ENCODE assay signal across 14 cellular contexts in genomic region chr2:131047920-131048560, GRCh38. TPM values are rescaled to one million over a fixed set of nuclear protein-coding genes. Genes with fewer than 3 reads are reported as not detected.
A peak's percentile ranks its signal among the peaks of the same experiment; 100 is the strongest.
DNase-seq lines count a peak whose midpoint lies in the region; ATAC-seq, FAIRE-seq and TF ChIP-seq lines count a peak whose summit lies in the region.
"Had no signal": no experiment of that assay in that cellular context is flagged by ENCODE, and none has a peak within 500 bp of the region (broad histone marks: within the 10 kb centered on the region; RNA-seq: fewer than 3 reads in every experiment).

No MANE protein-coding gene starts in this region.

- no peak for TF ChIP-seq CTCF in right atrium auricular region (IDR thresholded peaks at IDR 0.05)
- no peak for TF ChIP-seq CTCF in WTC11 (IDR thresholded peaks at IDR 0.05)

- CTCF ChIA-PET in WTC11 (lab: Charles Lee): no interaction called here

- no peak for ATAC-seq in left ventricle myocardium superior
- no peak for ATAC-seq in WTC11
- ATAC-seq in GM21515 (IDR thresholded peaks at IDR 0.05; ENCODE audit: unreplicated experiment): no peak
- ATAC-seq in GM19351 (IDR thresholded peaks at IDR 0.05; ENCODE audit: unreplicated experiment): no peak

- peak; percentile 18 for DNase-seq in left ventricle myocardium superior
- DNase-seq in right atrium auricular region (ENCODE audit: low spot score): no peak
- no peak for DNase-seq in WTC11 (ENCODE audit: low spot score)
- peak; percentile 60 for DNase-seq in mesenteric fat pad (ENCODE audit: low spot score)
- no peak for DNase-seq in H54 (ENCODE audit: insufficient read length, low spot score)
- DNase-seq: CD4-positive, alpha-beta memory T cell; Kasumi-1; MM.1S; NCI-H1092 treated with DMSO at 0.1 percent for 48 hours; NCI-H1694; NCI-H2227 treated with DMSO at 0.1 percent for 48 hours; NCI-H524 had no signal

- H3K4me1 Mint-ChIP-seq in WTC11: peaks cover 6% of the 10 kb centered on the region; the same call in 1 of the 2 replicates

- no peak overlapping the region for H3K4me3 Mint-ChIP-seq in WTC11
- H3K4me3 Mint-ChIP-seq: CD4-positive, alpha-beta memory T cell had no signal

- H3K4me1 ChIP-seq in right atrium auricular region: no peaks in the 10 kb centered on the region

- no peak overlapping the region for H3K4me3 ChIP-seq in right atrium auricular region

- intact Hi-C loops in left ventricle myocardium superior (cut with micrococcal nuclease): no loop called here

- H3K36me3 Mint-ChIP-seq in WTC11: peaks cover 54% of the 10 kb centered on the region

- FAIRE-seq in H54 (lab: Jason Lieb, UNC): no peak

- H3K27ac ChIP-seq in right atrium auricular region: no peak overlapping the region

- TF ChIP-seq POLR2A in H54 (IDR thresholded peaks at IDR 0.05; ENCODE audit: low read depth, low read length): no peak

- H3K27me3 Mint-ChIP-seq in WTC11 (ENCODE audit: low read depth): no peaks in the 10 kb centered on the region
- H3K27me3 Mint-ChIP-seq: CD4-positive, alpha-beta memory T cell had no signal

- 0 out of 2 replicates have a peak overlapping the region, but pooled peaks have one; percentile 22 for H3K27ac Mint-ChIP-seq in WTC11

- POLR2A ChIA-PET in WTC11 (lab: Charles Lee): no interaction called here

- no peaks in the 10 kb centered on the region for H3K9me3 ChIP-seq in right atrium auricular region

- H3K36me3 ChIP-seq in right atrium auricular region: peaks cover 65% of the 10 kb centered on the region

- no peaks in the 10 kb centered on the region for H3K27me3 ChIP-seq in right atrium auricular region

- H3K9me3 Mint-ChIP-seq in WTC11: no peaks in the 10 kb centered on the region
- H3K9me3 Mint-ChIP-seq: CD4-positive, alpha-beta memory T cell had no signal

TF ChIP-seq in WTC11, 78 proteins besides CTCF, POLR2A, EP300 and RAD21:
- TF ChIP-seq PREB (CRISPR knock-in tag; IDR thresholded peaks at IDR 0.05; ENCODE audit: borderline replicate concordance): no peak
- TF ChIP-seq ZNF232 (CRISPR knock-in tag; IDR thresholded peaks at IDR 0.05): no peak
- no peak for TF ChIP-seq STAT6 (CRISPR knock-in tag; conservative IDR thresholded peaks at IDR 0.05; ENCODE audit: low read depth)
- no peak for TF ChIP-seq NR3C1 (CRISPR knock-in tag; conservative IDR thresholded peaks at IDR 0.05; ENCODE audit: low read depth)
- no peak for TF ChIP-seq ATF1 (CRISPR knock-in tag; IDR thresholded peaks at IDR 0.05)
- TF ChIP-seq ZNF416 (CRISPR knock-in tag; IDR thresholded peaks at IDR 0.05): no peak
- no peak for TF ChIP-seq JUN (CRISPR knock-in tag; IDR thresholded peaks at IDR 0.05)
- no peak for TF ChIP-seq TEAD1 (CRISPR knock-in tag; IDR thresholded peaks at IDR 0.05)
- no peak for TF ChIP-seq NFYB (CRISPR knock-in tag; conservative IDR thresholded peaks at IDR 0.05; ENCODE audit: low read depth)
- TF ChIP-seq RELA (CRISPR knock-in tag; IDR thresholded peaks at IDR 0.05; ENCODE audit: borderline replicate concordance): no peak
- no peak for TF ChIP-seq TCF7 (CRISPR knock-in tag; IDR thresholded peaks at IDR 0.05; ENCODE audit: low read depth)
- TF ChIP-seq NFE2L1 (CRISPR knock-in tag; IDR thresholded peaks at IDR 0.05): no peak
- TF ChIP-seq CBFB (CRISPR knock-in tag; IDR thresholded peaks at IDR 0.05; ENCODE audit: low read depth): no peak
- no peak for TF ChIP-seq CREB1 (CRISPR knock-in tag; IDR thresholded peaks at IDR 0.05)

RNA-seq across cellular contexts. Expression of gene FAM168B, which starts 45.2 kb away (rescaled TPM):
- total RNA-seq in left ventricle myocardium superior: 96.1 TPM
- 100 to 1,000 TPM in 1 of 2 donors, 10 to 100 TPM in 1; 97.8 to 124 TPM for total RNA-seq in right atrium auricular region
- 63.9 to 74.9 TPM (median 68.7 TPM) in 3 replicates for total RNA-seq in WTC11 (2021)
- total RNA-seq in mesenteric fat pad: 120 TPM

RNA-seq across cellular contexts. Expression of gene PLEKHB2, which starts 57.1 kb away (rescaled TPM):
- 34.1 TPM for total RNA-seq in left ventricle myocardium superior
- 10 to 100 TPM; 40.5 to 44.8 TPM for total RNA-seq in right atrium auricular region
- total RNA-seq in WTC11 (2021): 62.1 to 65.6 TPM (median 63.1 TPM) in 3 replicates
- total RNA-seq in mesenteric fat pad: 68.2 TPM

Comparison
In these comparisons a context has a peak if more than half of its experiments do, and no peak if none do; other contexts are left out.
1. DNase-seq: peak in left ventricle myocardium superior (single experiment) and mesenteric fat pad (single experiment); none in right atrium auricular region (single experiment), WTC11 (single experiment) and H54 (single experiment).